In the genomic region with DNA sequence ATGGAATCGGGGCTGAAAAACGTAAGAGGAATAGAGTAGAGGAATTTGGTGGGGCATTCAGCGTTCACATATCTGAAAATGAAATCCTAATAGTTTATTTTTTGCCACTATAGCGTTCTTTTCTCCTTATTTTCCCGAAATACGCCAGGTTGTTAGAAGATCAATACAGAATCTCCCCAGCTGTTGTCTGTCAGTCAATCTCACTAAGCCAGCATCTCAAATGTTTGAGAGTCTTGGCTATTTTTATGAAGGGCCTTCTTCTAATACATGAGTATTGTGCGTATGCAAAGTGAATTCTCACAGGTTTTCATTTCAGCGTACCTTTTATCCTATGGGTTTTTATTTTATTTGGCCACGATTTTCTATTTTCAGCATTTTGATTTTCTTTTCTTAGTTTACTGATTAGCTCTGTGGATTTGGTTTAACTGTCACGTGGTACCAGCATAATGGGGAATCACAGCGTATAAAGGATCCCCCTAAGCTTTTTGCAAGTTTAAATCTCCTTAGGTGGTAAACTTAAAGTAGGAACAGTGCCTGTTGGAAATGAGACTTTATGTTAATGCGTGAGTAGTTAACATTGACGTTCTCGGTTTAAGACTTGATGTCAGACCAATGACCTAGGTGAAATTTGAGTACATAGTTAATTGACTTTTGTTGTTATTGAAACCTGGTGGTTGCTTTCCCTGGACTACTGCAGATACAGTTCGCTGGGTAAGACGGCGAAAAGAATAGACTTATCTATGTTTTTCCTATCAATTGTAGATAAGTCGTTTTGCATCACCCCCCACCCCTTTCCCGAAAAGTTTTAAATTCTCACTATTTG, we compare ENCODE assay signal across 8 cellular contexts. TPM values are rescaled to one million over a fixed set of nuclear protein-coding genes. Genes with fewer than 3 reads are reported as not detected.
DNase-seq lines count a peak whose midpoint lies in the region; ATAC-seq and TF ChIP-seq lines count a peak whose summit lies in the region.

No MANE protein-coding gene starts in this region.

- no peak for ATAC-seq in activated T-cell treated with anti-CD3 and anti-CD28 coated beads, Interleukin-2, amount 50 U/mL, for 72 hours (replicated peaks in 1 of 2)
- no peak for ATAC-seq in activated naive CD4-positive, alpha-beta T cell treated with anti-CD3 and anti-CD28 coated beads, Interleukin-2, amount 50 U/mL, for 72 hours
- no peak for ATAC-seq in GM18505 (IDR thresholded peaks at IDR 0.05; ENCODE audit: unreplicated experiment)
- ATAC-seq in HG03135 (IDR thresholded peaks at IDR 0.05; ENCODE audit: unreplicated experiment), result no peak

- H3K27ac ChIP-seq in suprapubic skin, result peak overlapping the region; percentile 96

- 13% methylated on average over 19 of the region's 19 CpGs for WGBS in suprapubic skin

- TF ChIP-seq POLR2A in suprapubic skin (IDR thresholded peaks at IDR 0.05), result no peak
- TF ChIP-seq POLR2A in GM18505 (IDR thresholded peaks at IDR 0.05; ENCODE audit: borderline replicate concordance, extremely low read depth, insufficient read depth, insufficient read length), result no peak

- peaks cover 0 to 14% of the 10 kb centered on the region in 2 donors for H3K36me3 Mint-ChIP-seq in activated T-cell treated with anti-CD3 and anti-CD28 coated beads, Interleukin-2, amount 50 U/mL, for 72 hours (ENCODE audit: insufficient read depth in 2 of 2)
- peaks cover 23 to 26% of the 10 kb centered on the region in 2 donors for H3K36me3 Mint-ChIP-seq in activated naive CD4-positive, alpha-beta T cell treated with anti-CD3 and anti-CD28 coated beads, Interleukin-2, amount 50 U/mL, for 72 hours

- H3K4me3 Mint-ChIP-seq in activated T-cell treated with anti-CD3 and anti-CD28 coated beads, Interleukin-2, amount 50 U/mL, for 72 hours, result peak overlapping the region; percentile 93 to 98

- peaks cover 73% of the 10 kb centered on the region for H3K4me1 Mint-ChIP-seq in activated T-cell treated with anti-CD3 and anti-CD28 coated beads, Interleukin-2, amount 50 U/mL, for 72 hours (ENCODE audit: low read depth)

- H3K27me3 ChIP-seq in suprapubic skin, result no peaks in the 10 kb centered on the region

- H3K4me1 ChIP-seq in suprapubic skin, result peaks cover 28% of the 10 kb centered on the region

- H3K9me3 ChIP-seq in suprapubic skin, result no peaks in the 10 kb centered on the region

- no peak for TF ChIP-seq CTCF in suprapubic skin (IDR thresholded peaks at IDR 0.05)

- DNase-seq in activated T-cell treated with anti-CD3 and anti-CD28 coated beads, Interleukin-2, amount 50 U/mL, for 72 hours, result no peak
- DNase-seq in activated T-cell treated with anti-CD3 and anti-CD28 coated beads, Interleukin-2, amount 50 U/mL, for 1 hour, result no peak
- no peak for DNase-seq in activated naive CD4-positive, alpha-beta T cell treated with anti-CD3 and anti-CD28 coated beads, Interleukin-2, amount 50 U/mL, for 72 hours (ENCODE audit: low spot score in 2 of 2)
- peak; percentile 43 for DNase-seq in iris pigment epithelial cell (ENCODE audit: low read depth)
- no peak for DNase-seq in suprapubic skin (ENCODE audit: low spot score in 2 of 2)
- DNase-seq in germinal center (ENCODE audit: low spot score), result no peak

- H3K27ac Mint-ChIP-seq in activated T-cell treated with anti-CD3 and anti-CD28 coated beads, Interleukin-2, amount 50 U/mL, for 72 hours, result peak overlapping the region; percentile 99
- peak overlapping the region; percentile 96 to 98 for H3K27ac Mint-ChIP-seq in activated naive CD4-positive, alpha-beta T cell treated with anti-CD3 and anti-CD28 coated beads, Interleukin-2, amount 50 U/mL, for 72 hours

- no peak for TF ChIP-seq EP300 in suprapubic skin (IDR thresholded peaks at IDR 0.05)

- H3K9me3 Mint-ChIP-seq in activated T-cell treated with anti-CD3 and anti-CD28 coated beads, Interleukin-2, amount 50 U/mL, for 72 hours, result no peaks in the 10 kb centered on the region
- no peaks in the 10 kb centered on the region for H3K9me3 Mint-ChIP-seq in activated naive CD4-positive, alpha-beta T cell treated with anti-CD3 and anti-CD28 coated beads, Interleukin-2, amount 50 U/mL, for 72 hours

- H3K36me3 ChIP-seq in suprapubic skin, result peaks cover 7% of the 10 kb centered on the region

- H3K4me3 ChIP-seq in suprapubic skin, result peak overlapping the region; percentile 98

- H3K27me3 Mint-ChIP-seq in activated T-cell treated with anti-CD3 and anti-CD28 coated beads, Interleukin-2, amount 50 U/mL, for 72 hours (ENCODE audit: low read depth), result no peaks in the 10 kb centered on the region

RNA-seq across cellular contexts. Expression of a gene that starts 1.3 kb away (rescaled TPM):
- 100 to 1,000 TPM; 196 to 203 TPM for total RNA-seq in activated T-cell treated with anti-CD3 and anti-CD28 coated beads, Interleukin-2, amount 50 U/mL, for 72 hours
- total RNA-seq in activated naive CD4-positive, alpha-beta T cell treated with anti-CD3 and anti-CD28 coated beads, Interleukin-2, amount 50 U/mL, for 72 hours, result 100 to 1,000 TPM; 184 to 248 TPM
- 100 to 1,000 TPM in 1 of 4 donors, 10 to 100 TPM in 3; 62.0 to 118 (median 76.8) TPM for total RNA-seq in suprapubic skin
